ENCODE assay signal across 8 cellular contexts in the genomic region with DNA sequence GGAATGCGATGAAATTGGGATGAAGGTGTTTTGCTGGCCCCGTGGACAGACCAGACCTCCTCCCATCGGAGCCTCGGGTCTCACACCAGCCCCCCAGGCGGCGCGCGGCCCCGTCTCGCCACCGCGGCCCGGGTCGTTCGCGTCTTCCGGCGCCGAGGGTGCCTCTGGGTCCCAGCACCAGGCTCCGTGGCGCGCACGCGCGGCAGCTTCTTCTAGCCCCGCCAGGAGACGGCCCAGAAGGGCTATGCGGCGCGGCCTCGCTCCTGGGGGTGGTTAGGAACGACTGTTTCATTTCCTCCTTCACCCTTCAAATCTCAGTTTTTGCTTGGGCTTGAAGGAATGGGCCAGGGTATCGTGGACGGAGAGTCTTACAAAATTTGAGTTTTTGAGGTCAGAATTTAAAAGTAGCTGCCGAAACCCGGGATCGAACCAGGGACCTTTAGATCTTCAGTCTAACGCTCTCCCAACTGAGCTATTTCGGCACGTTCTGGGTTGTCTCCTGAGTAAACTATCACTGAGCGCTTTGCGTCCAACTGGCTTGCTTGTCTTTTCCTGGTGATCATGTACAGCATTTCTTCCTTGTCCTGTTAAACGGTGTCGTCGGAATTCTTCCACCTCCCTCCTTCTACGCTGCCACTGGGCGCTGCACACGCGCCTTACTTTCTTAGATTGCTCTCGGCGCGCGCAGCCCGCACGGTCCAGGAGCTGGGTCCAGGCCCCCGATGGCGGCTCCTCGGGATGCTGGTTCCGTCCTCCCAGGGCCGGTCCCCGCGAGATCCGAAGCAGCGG. TPM values are rescaled to one million over a fixed set of nuclear protein-coding genes. Genes with fewer than 3 reads are reported as not detected.
A peak's percentile ranks its signal among the peaks of the same experiment; 100 is the strongest.
DNase-seq lines count a peak whose midpoint lies in the region; ATAC-seq and TF ChIP-seq lines count a peak whose summit lies in the region.

No MANE protein-coding gene starts in this region.

- WGBS in liver: 1% methylated on average over 64 of the region's 64 CpGs

- H3K27me3 ChIP-seq in BLaER1 treated with 17β-estradiol and CSF1 and Interleukin-3, amounts not matched to agents 10 nM and 100 nM: no peaks in the 10 kb centered on the region
- no peaks in the 10 kb centered on the region for H3K27me3 ChIP-seq in liver (ENCODE audit: control insufficient read depth in 4 of 4, insufficient read depth in 4 of 4, low read length in 3 of 4)

- peak overlapping the region; percentile 82 to 93 (median 87) for H3K9ac ChIP-seq in BLaER1 treated with 17β-estradiol and CSF1 and Interleukin-3, amounts not matched to agents 10 nM and 100 nM
- peak overlapping the region; percentile 80 to 97 for H3K9ac ChIP-seq in liver (ENCODE audit: low read depth in 1 of 2, low read length in 2 of 2)

- TF ChIP-seq CTCF in liver (IDR thresholded peaks at IDR 0.05; ENCODE audit: low read depth, low read length, missing input control): no peak

- no peaks in the 10 kb centered on the region for H3K36me3 ChIP-seq in BLaER1 treated with 17β-estradiol and CSF1 and Interleukin-3, amounts not matched to agents 10 nM and 100 nM
- no peaks in the 10 kb centered on the region for H3K36me3 ChIP-seq in liver (ENCODE audit: control insufficient read depth in 4 of 4, insufficient read depth in 3 of 4, low read depth in 1 of 4, low read length in 3 of 4)

- peak in 1 of 2 donors; percentile 5 for TF ChIP-seq RAD21 in liver (IDR thresholded peaks at IDR 0.05)

- peak; percentile 95 for DNase-seq in NCI-H748 (lab: John Stamatoyannopoulos, UW; ENCODE audit: unreplicated experiment)
- peak; percentile 91 to 93 for DNase-seq in activated CD4-positive, alpha-beta T cell treated with anti-CD3 and anti-CD28 coated beads, Interleukin-2, amount 50 U/mL, for 4 hours
- peak; percentile 78 to 91 for DNase-seq in dermis microvascular lymphatic vessel endothelial cell (ENCODE audit: low read depth in 2 of 2)
- peak; percentile 92 for DNase-seq in stimulated activated CD4-positive, alpha-beta T cell treated with anti-CD3 and anti-CD28 coated beads, Interleukin-4, amount 100 ng/mL, for 1 hour

- H3K4me1 ChIP-seq in BLaER1 treated with 17β-estradiol and CSF1 and Interleukin-3, amounts not matched to agents 10 nM and 100 nM: peaks cover 11 to 26% (median 17%) of the 10 kb centered on the region in 10 experiments
- H3K4me1 ChIP-seq in liver (ENCODE audit: control insufficient read depth in 4 of 4, insufficient read depth in 4 of 4, low read length in 3 of 4): peaks cover 0 to 16% (median 5%) of the 10 kb centered on the region in 4 donors

- H3K27ac ChIP-seq in BLaER1 treated with 17β-estradiol and CSF1 and Interleukin-3, amounts not matched to agents 10 nM and 100 nM: peak overlapping the region; percentile 82 to 96 (median 91)
- peak overlapping the region; percentile 94 to 96 for H3K27ac ChIP-seq in liver (ENCODE audit: low read depth in 1 of 2, low read length in 2 of 2)

- ATAC-seq in GM19328 (IDR thresholded peaks at IDR 0.05; ENCODE audit: unreplicated experiment): peak; percentile 91
- ATAC-seq in HG03520 (IDR thresholded peaks at IDR 0.05; ENCODE audit: unreplicated experiment): peak; percentile 89

- H3K9me3 ChIP-seq in BLaER1 treated with 17β-estradiol and CSF1 and Interleukin-3, amounts not matched to agents 10 nM and 100 nM (replicated peaks in 1 of 11): 0 out of 22 replicates have a peak, but pooled peaks cover 0 to 8% (median 0%) of the 10 kb centered on the region in 11 experiments
- H3K9me3 ChIP-seq in liver (ENCODE audit: control insufficient read depth in 4 of 4, low read length in 3 of 4): no peaks in the 10 kb centered on the region

- H3K4me2 ChIP-seq in BLaER1 treated with 17β-estradiol and CSF1 and Interleukin-3, amounts not matched to agents 10 nM and 100 nM: peak overlapping the region; percentile 78 to 97 (median 89)

- H3K4me3 ChIP-seq in BLaER1 treated with 17β-estradiol and CSF1 and Interleukin-3, amounts not matched to agents 10 nM and 100 nM: peak overlapping the region; percentile 62 to 79 (median 70)
- H3K4me3 ChIP-seq in liver (ENCODE audit: low read depth in 1 of 3, low read length in 3 of 3): peak overlapping the region; percentile 54 to 79 (median 75)

- H4K20me1 ChIP-seq in BLaER1 treated with 17β-estradiol and CSF1 and Interleukin-3, amounts not matched to agents 10 nM and 100 nM: no peaks in the 10 kb centered on the region

TF ChIP-seq in liver, 16 proteins besides CTCF, POLR2A, EP300 and RAD21:
- TF ChIP-seq ZBTB33 (IDR thresholded peaks at IDR 0.05) (no peak), HNF4G (IDR thresholded peaks at IDR 0.05) (peak; percentile 27), HNF4A (conservative IDR thresholded peaks at IDR 0.05) (peak; percentile 38 to 54), FOXA1 (IDR thresholded peaks at IDR 0.05) (no peak), YY1 (IDR thresholded peaks at IDR 0.05) (no peak), EGR1 (IDR thresholded peaks at IDR 0.05; ENCODE audit: low read depth in 2 of 2) (no peak), NR2F2 (IDR thresholded peaks at IDR 0.05) (no peak), ATF3 (IDR thresholded peaks at IDR 0.05) (peak; percentile 100), RXRA (IDR thresholded peaks at IDR 0.05) (peak; percentile 13 to 42), TAF1 (conservative IDR thresholded peaks at IDR 0.05) (no peak), GABPA (IDR thresholded peaks at IDR 0.05 in 1 of 2, conservative IDR thresholded peaks at IDR 0.05 in 1 of 2) (peak in 1 of 2 donors; percentile 49), SP1 (IDR thresholded peaks at IDR 0.05) (peak; percentile 18), JUND (IDR thresholded peaks at IDR 0.05) (peak; percentile 48 to 55), REST (IDR thresholded peaks at IDR 0.05) (peak; percentile 13), FOXA2 (IDR thresholded peaks at IDR 0.05) (no peak)
- TF ChIP-seq, protein P1, sequence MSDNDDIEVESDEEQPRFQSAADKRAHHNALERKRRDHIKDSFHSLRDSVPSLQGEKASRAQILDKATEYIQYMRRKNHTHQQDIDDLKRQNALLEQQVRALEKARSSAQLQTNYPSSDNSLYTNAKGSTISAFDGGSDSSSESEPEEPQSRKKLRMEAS (IDR thresholded peaks at IDR 0.05): peak; percentile 59

RNA-seq across cellular contexts. Expression of gene TGDS, which starts 46.5 kb away (rescaled TPM):
- total RNA-seq in dermis microvascular lymphatic vessel endothelial cell (8.3 and 8.6 TPM in 2 replicates), liver (10 to 100 TPM in 1 of 2 donors, 1 to 10 TPM in 1; 7.8 to 11.4 TPM)
- polyA plus RNA-seq in liver: 10 to 100 TPM in 1 of 2 donors, 1 to 10 TPM in 1; 5.7 to 11.1 TPM

RNA-seq across cellular contexts. Expression of gene GPR180, which starts 52.2 kb away (rescaled TPM):
- total RNA-seq in dermis microvascular lymphatic vessel endothelial cell (8.6 and 10.4 TPM in 2 replicates), liver (1 to 10 TPM; 3.5 to 8.3 TPM)
- 1 to 10 TPM; 2.1 to 2.2 TPM for polyA plus RNA-seq in liver

Comparison
In these comparisons a context has a peak if more than half of its experiments do, and no peak if none do; other contexts are left out.
1. Peak in every context shown above with its lines: DNase-seq, ATAC-seq, H3K4me3 ChIP-seq and H3K27ac ChIP-seq.